In the genomic region with DNA sequence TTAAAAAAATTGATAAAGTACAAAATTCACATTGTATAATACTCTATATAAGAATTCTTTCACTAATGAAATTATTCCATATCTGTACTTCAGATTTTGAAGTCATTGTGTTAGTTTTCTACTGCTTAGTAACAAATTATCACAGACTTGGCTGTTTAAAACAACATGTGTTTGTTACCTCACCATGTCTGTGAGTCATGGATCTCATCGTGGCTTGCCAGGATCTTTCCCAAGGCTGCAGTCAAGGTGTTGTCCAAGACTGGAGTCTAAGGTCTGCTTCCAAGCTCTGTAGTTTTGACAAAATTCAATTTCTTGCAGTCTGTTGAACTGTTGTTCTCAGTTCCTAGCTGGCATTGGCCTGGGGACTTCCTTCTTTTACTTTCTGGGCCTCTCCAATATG, we compare ENCODE assay signal across 20 cellular contexts.
"Had no signal": no experiment of that assay in that cellular context is flagged by ENCODE, and none has a peak within 500 bp of the region (broad histone marks: within the 10 kb centered on the region; RNA-seq: fewer than 3 reads in every experiment).

No MANE protein-coding gene starts in this region.

- ATAC-seq: activated CD4-positive, alpha-beta T cell treated with anti-CD3 and anti-CD28 coated beads for 36 hours; activated CD8-positive, alpha-beta T cell treated with anti-CD3 and anti-CD28 coated beads for 36 hours; activated naive CD4-positive, alpha-beta T cell treated with anti-CD3 and anti-CD28 coated beads, Interleukin-2, amount 50 U/mL, for 72 hours; body of pancreas; left colon; stimulated activated memory B cell treated with anti-CD40 and anti-IgM and Interleukin-4, amounts not matched to agents 10 μg/mL and 1 μg/mL and 100 μg/mL, for 72 hours had no signal

- H3K27ac Mint-ChIP-seq: activated CD4-positive, alpha-beta T cell treated with anti-CD3 and anti-CD28 coated beads for 36 hours; activated CD8-positive, alpha-beta T cell treated with anti-CD3 and anti-CD28 coated beads for 36 hours; activated naive CD4-positive, alpha-beta T cell treated with anti-CD3 and anti-CD28 coated beads, Interleukin-2, amount 50 U/mL, for 72 hours; immature natural killer cell; naive B cell; stimulated activated memory B cell treated with anti-CD40 and anti-IgM and Interleukin-4, amounts not matched to agents 10 μg/mL and 1 μg/mL and 100 μg/mL, for 72 hours had no signal

- H3K4me1 Mint-ChIP-seq: activated CD4-positive, alpha-beta T cell treated with anti-CD3 and anti-CD28 coated beads for 36 hours; immature natural killer cell; naive B cell; stimulated activated memory B cell treated with anti-CD40 and anti-IgM and Interleukin-4, amounts not matched to agents 10 μg/mL and 1 μg/mL and 100 μg/mL, for 72 hours had no signal

- DNase-seq: activated CD4-positive, alpha-beta T cell treated with anti-CD3 and anti-CD28 coated beads for 36 hours; activated CD8-positive, alpha-beta memory T cell treated with anti-CD3 and anti-CD28 coated beads, Interleukin-2, amount 50 U/mL, for 4 hours; activated CD8-positive, alpha-beta T cell treated with anti-CD3 and anti-CD28 coated beads for 36 hours; activated gamma-delta T cell; activated T-cell treated with anti-CD3 and anti-CD28 coated beads, Interleukin-2, amount 50 U/mL, for 48 hours; body of pancreas; cortex of kidney; effector CD4-positive, alpha-beta T cell; heart left ventricle; immature natural killer cell; left colon; naive B cell; T-helper 1 cell; uterus; WERI-Rb-1 had no signal

- H3K4me1 ChIP-seq: body of pancreas, heart left ventricle, parathyroid adenoma, uterus had no signal

- H3K79me2 ChIP-seq: parathyroid adenoma had no signal

- H3K36me3 ChIP-seq: heart left ventricle, neutrophil, uterus, WERI-Rb-1 had no signal

- H3K36me3 Mint-ChIP-seq: activated naive CD4-positive, alpha-beta T cell treated with anti-CD3 and anti-CD28 coated beads, Interleukin-2, amount 50 U/mL, for 72 hours; immature natural killer cell; naive B cell; stimulated activated memory B cell treated with anti-CD40 and anti-IgM and Interleukin-4, amounts not matched to agents 10 μg/mL and 1 μg/mL and 100 μg/mL, for 72 hours had no signal

- H3K4me3 ChIP-seq: body of pancreas, heart left ventricle, lung, uterus had no signal

- H3K9ac ChIP-seq: parathyroid adenoma had no signal

- H3K27ac ChIP-seq: body of pancreas, heart left ventricle, neutrophil, parathyroid adenoma, uterus, WERI-Rb-1 had no signal

- H2AFZ ChIP-seq: parathyroid adenoma had no signal

- H3K27me3 Mint-ChIP-seq: activated CD4-positive, alpha-beta T cell treated with anti-CD3 and anti-CD28 coated beads for 36 hours; activated CD8-positive, alpha-beta T cell treated with anti-CD3 and anti-CD28 coated beads for 36 hours; naive B cell; stimulated activated memory B cell treated with anti-CD40 and anti-IgM and Interleukin-4, amounts not matched to agents 10 μg/mL and 1 μg/mL and 100 μg/mL, for 72 hours had no signal

- H3K9me3 Mint-ChIP-seq: stimulated activated memory B cell treated with anti-CD40 and anti-IgM and Interleukin-4, amounts not matched to agents 10 μg/mL and 1 μg/mL and 100 μg/mL, for 72 hours had no signal

- H3K27me3 ChIP-seq: body of pancreas, heart left ventricle, neutrophil, uterus had no signal

- H3K9me3 ChIP-seq: body of pancreas, heart left ventricle, neutrophil, uterus had no signal

- H3K4me3 Mint-ChIP-seq: activated CD4-positive, alpha-beta T cell treated with anti-CD3 and anti-CD28 coated beads for 36 hours; activated CD8-positive, alpha-beta T cell treated with anti-CD3 and anti-CD28 coated beads for 36 hours; immature natural killer cell; naive B cell; stimulated activated memory B cell treated with anti-CD40 and anti-IgM and Interleukin-4, amounts not matched to agents 10 μg/mL and 1 μg/mL and 100 μg/mL, for 72 hours had no signal
